35 cellular contexts compared by ENCODE assay signal in genomic region chr10:61366365-61366764, GRCh38.
"Had no signal": no experiment of that assay in that cellular context is flagged by ENCODE, and none has a peak within 500 bp of the region (broad histone marks: within the 10 kb centered on the region; RNA-seq: fewer than 3 reads in every experiment).

No MANE protein-coding gene starts in this region.

- H3K36me3 ChIP-seq: MG63 had no signal

- H3K27me3 ChIP-seq: MG63 had no signal

- DNase-seq: Karpas-422, Kasumi-1, MG63, MM.1S, MV-4-11, NCI-H1048, NCI-H1092, NCI-H1092 treated with DMSO at 0.1 percent for 48 hours, NCI-H1105, NCI-H1105 treated with DMSO at 0.1 percent for 48 hours, NCI-H1417, NCI-H1417 treated with DMSO at 0.1 percent for 48 hours, NCI-H1436, NCI-H1436 treated with DMSO at 0.1 percent for 48 hours, NCI-H146, NCI-H1694, NCI-H1694 treated with DMSO at 0.1 percent for 48 hours, NCI-H187, NCI-H187 treated with DMSO at 0.1 percent for 48 hours, NCI-H1930, NCI-H2029, NCI-H2029 treated with DMSO at 0.1 percent for 48 hours, NCI-H2081, NCI-H2081 treated with DMSO at 0.1 percent for 48 hours, NCI-H2107, NCI-H2171, NCI-H2171 treated with DMSO at 0.1 percent for 48 hours, NCI-H2227 treated with DMSO at 0.1 percent for 48 hours, NCI-H226, NCI-H345, NCI-H446, NCI-H446 treated with DMSO at 0.1 percent for 48 hours, NCI-H510A, NCI-H510A treated with DMSO at 0.1 percent for 48 hours, NCI-H524 had no signal

- H3K4me3 ChIP-seq: MG63 had no signal

- H3K9me3 ChIP-seq: MG63 had no signal
